8 cellular contexts compared by ENCODE assay signal in the genomic region with DNA sequence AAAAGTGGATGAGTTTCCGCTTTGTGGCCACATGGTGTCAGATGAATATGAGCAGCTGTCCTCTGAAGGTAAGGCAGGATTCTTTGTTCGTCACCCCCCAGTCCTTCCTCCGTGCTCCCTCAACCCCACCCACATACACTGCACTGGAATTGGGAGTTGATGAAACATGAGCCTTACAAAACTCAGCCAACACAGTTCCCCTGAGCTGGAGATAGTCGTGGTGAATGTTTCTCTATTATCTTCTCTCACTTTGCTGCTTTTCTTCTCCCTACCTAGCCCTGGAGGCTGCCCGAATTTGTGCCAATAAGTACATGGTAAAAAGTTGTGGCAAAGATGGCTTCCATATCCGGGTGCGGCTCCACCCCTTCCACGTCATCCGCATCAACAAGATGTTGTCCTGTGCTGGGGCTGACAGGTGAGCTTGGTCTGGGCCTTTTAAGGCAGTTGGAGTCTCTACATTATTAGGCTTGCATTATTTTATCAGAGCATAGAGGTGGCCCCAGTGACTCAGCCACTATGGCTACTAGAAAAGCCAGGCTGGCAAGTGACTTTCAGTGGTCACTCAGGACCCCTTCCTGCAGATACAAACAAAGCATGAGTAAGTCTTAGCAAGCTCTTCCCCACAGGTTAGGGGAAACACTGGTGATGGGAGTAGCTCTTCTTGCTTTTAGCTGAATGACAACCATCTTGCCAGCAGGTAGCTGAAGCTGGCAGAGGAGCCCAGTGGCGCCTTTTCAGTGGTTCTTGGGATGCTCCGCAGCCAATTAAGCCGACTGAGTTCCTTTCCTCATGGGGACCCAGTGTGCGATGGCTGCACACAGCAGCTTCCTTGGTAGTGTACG. TPM values are rescaled to one million over a fixed set of nuclear protein-coding genes. Genes with fewer than 3 reads are reported as not detected.
A peak's percentile ranks its signal among the peaks of the same experiment; 100 is the strongest.
DNase-seq lines count a peak whose midpoint lies in the region; ATAC-seq and TF ChIP-seq lines count a peak whose summit lies in the region.

No MANE protein-coding gene starts in this region.

- peak overlapping the region; percentile 97 for H3K4me3 Mint-ChIP-seq in Caco-2 (ENCODE audit: unreplicated experiment)
- H3K4me3 Mint-ChIP-seq in dendritic cell treated with granulocyte-macrophage colony-stimulating factor and Interleukin-4, amounts not matched to agents 40 ng/mL and 50 ng/mL, for 4 days: peak overlapping the region; percentile 91
- H3K4me3 Mint-ChIP-seq in neural crest cell: peak overlapping the region; percentile 96

- H3K4me2 ChIP-seq in PC-3 (ENCODE audit: low read length): peak overlapping the region; percentile 97

- H3K9me3 ChIP-seq in Caco-2 (no peaks in the 10 kb centered on the region), PC-3 (ENCODE audit: low read length) (no peaks in the 10 kb centered on the region)

- H3K9ac ChIP-seq in PC-3 (ENCODE audit: low read length): peak overlapping the region; percentile 99

- POLR2A ChIA-PET in Caco-2 (lab: Charles Lee) (no interaction called here), PC-3 (lab: Charles Lee; ENCODE audit: unreplicated experiment) (no interaction called here)

- H3K9me3 Mint-ChIP-seq in Caco-2 (ENCODE audit: unreplicated experiment): no peaks in the 10 kb centered on the region
- H3K9me3 Mint-ChIP-seq in dendritic cell treated with granulocyte-macrophage colony-stimulating factor and Interleukin-4, amounts not matched to agents 40 ng/mL and 50 ng/mL, for 4 days: no peaks in the 10 kb centered on the region
- H3K9me3 Mint-ChIP-seq in neural crest cell: peaks cover 6% of the 10 kb centered on the region

- H3K36me3 ChIP-seq in Caco-2 (ENCODE audit: control insufficient read depth, insufficient read depth, low read length) (peaks cover 5% of the 10 kb centered on the region), PC-3 (ENCODE audit: low read depth, low read length) (peaks cover 25% of the 10 kb centered on the region)

- ATAC-seq in PC-3: no peak

- H3K4me1 ChIP-seq in Caco-2 (peaks cover 21% of the 10 kb centered on the region), PC-3 (ENCODE audit: insufficient read depth, low read length) (peaks cover 12% of the 10 kb centered on the region; the same call in 1 of the 2 replicates)

- H3K27me3 Mint-ChIP-seq in Caco-2 (ENCODE audit: insufficient read depth, unreplicated experiment) (no peaks in the 10 kb centered on the region), neural crest cell (ENCODE audit: low read depth) (peaks cover 23% of the 10 kb centered on the region)
- H3K27me3 Mint-ChIP-seq in dendritic cell treated with granulocyte-macrophage colony-stimulating factor and Interleukin-4, amounts not matched to agents 40 ng/mL and 50 ng/mL, for 4 days: no peaks in the 10 kb centered on the region

- peaks cover 8% of the 10 kb centered on the region for H3K4me1 Mint-ChIP-seq in Caco-2 (ENCODE audit: low read depth, unreplicated experiment)
- peaks cover 18% of the 10 kb centered on the region for H3K4me1 Mint-ChIP-seq in dendritic cell treated with granulocyte-macrophage colony-stimulating factor and Interleukin-4, amounts not matched to agents 40 ng/mL and 50 ng/mL, for 4 days (ENCODE audit: low read depth)
- peaks cover 19% of the 10 kb centered on the region for H3K4me1 Mint-ChIP-seq in neural crest cell

- peaks cover 32% of the 10 kb centered on the region for H3K79me2 ChIP-seq in PC-3 (ENCODE audit: low read length)

- H4K20me1 ChIP-seq in PC-3 (ENCODE audit: low read length): peaks cover 24% of the 10 kb centered on the region

- no TSS peak for BruUV-seq in Caco-2 (replicated peaks; lab: Mats Ljungman, UMichigan)
- BruUV-seq in PC-3 (replicated peaks; lab: Mats Ljungman, UMichigan): no TSS peak

- H3K27me3 ChIP-seq in Caco-2 (replicated peaks; ENCODE audit: control insufficient read depth, insufficient read depth, low read length): no peaks in the 10 kb centered on the region
- no peaks in the 10 kb centered on the region for H3K27me3 ChIP-seq in PC-3 (ENCODE audit: low read length)

- H3K36me3 Mint-ChIP-seq in Caco-2 (ENCODE audit: insufficient read depth, unreplicated experiment) (peaks cover 63% of the 10 kb centered on the region), neural crest cell (ENCODE audit: low read depth) (peaks cover 23% of the 10 kb centered on the region)
- H3K36me3 Mint-ChIP-seq in dendritic cell treated with granulocyte-macrophage colony-stimulating factor and Interleukin-4, amounts not matched to agents 40 ng/mL and 50 ng/mL, for 4 days (ENCODE audit: low read depth): peaks cover 70% of the 10 kb centered on the region

- peaks cover 22% of the 10 kb centered on the region for H3F3A ChIP-seq in PC-3 (ENCODE audit: low read length, unreplicated experiment)

- no peak overlapping the region for H2AFZ ChIP-seq in PC-3 (ENCODE audit: low read length)

- TF ChIP-seq CTCF in Caco-2 (IDR thresholded peaks at IDR 0.05; ENCODE audit: insufficient read depth in 1 of 2, low read depth in 1 of 2, low read length in 1 of 2, severe bottlenecking in 1 of 2, unreplicated experiment in 1 of 2) (no peak), PC-3 (conservative IDR thresholded peaks at IDR 0.05; ENCODE audit: low read depth, low read length) (no peak), neural crest cell (conservative IDR thresholded peaks at IDR 0.05) (no peak)

- H3K4me3 ChIP-seq in Caco-2 (ENCODE audit: low read depth, low read length) (peak overlapping the region; percentile 76), PC-3 (ENCODE audit: low read length) (peak overlapping the region; percentile 90)

- intact Hi-C loops in Caco-2 (cut with micrococcal nuclease; ENCODE audit: unreplicated experiment) (no loop called here), PC-3 (cut with micrococcal nuclease) (loop anchor here (10.0 kb wide), 1 partner anchor 55 kb away; a partner anchor contains a TSS)
- intact Hi-C loops in dendritic cell treated with granulocyte-macrophage colony-stimulating factor and Interleukin-4, amounts not matched to agents 40 ng/mL and 50 ng/mL, for 4 days (cut with micrococcal nuclease): loop anchor here (10.0 kb wide), 1 partner anchor 55 kb away; a partner anchor contains a TSS

- DNase-seq in Caco-2 (no peak), PC-3 (no peak), neural crest cell (ENCODE audit: low read depth, low spot score) (no peak), HuH-7.5 (ENCODE audit: low spot score) (no peak), NCI-H446 treated with DMSO at 0.1 percent for 48 hours (lab: John Stamatoyannopoulos, UW) (no peak), retina (no peak), AG08395 (ENCODE audit: low spot score) (no peak)

- peak overlapping the region; percentile 100 for H3K27ac Mint-ChIP-seq in Caco-2 (ENCODE audit: unreplicated experiment)
- peak overlapping the region; percentile 99 for H3K27ac Mint-ChIP-seq in dendritic cell treated with granulocyte-macrophage colony-stimulating factor and Interleukin-4, amounts not matched to agents 40 ng/mL and 50 ng/mL, for 4 days
- peak overlapping the region; percentile 30 for H3K27ac Mint-ChIP-seq in neural crest cell (ENCODE audit: unreplicated experiment)

- CTCF ChIA-PET in Caco-2 (lab: Charles Lee) (no interaction called here), PC-3 (lab: Charles Lee) (no interaction called here)

- peak overlapping the region; percentile 98 for H3K27ac ChIP-seq in PC-3 (ENCODE audit: low read length)

- H3K9me2 ChIP-seq in PC-3 (replicated peaks; ENCODE audit: low read length): no peaks in the 10 kb centered on the region

RNA-seq across cellular contexts. Expression of a gene that starts 1.6 kb away (rescaled TPM):
- total RNA-seq in Caco-2 (2022) (2,081 and 2,086 TPM in 2 replicates), PC-3 (2014; rRNA removed) (2,879 and 3,401 TPM in 2 replicates), neural crest cell (2,853 and 2,857 TPM in 2 replicates)

RNA-seq across cellular contexts. Expression of a gene that starts 9.3 kb away (rescaled TPM):
- total RNA-seq in Caco-2 (2022): 8.8 and 9.7 TPM in 2 replicates
- total RNA-seq in PC-3 (2014; rRNA removed): 29.8 TPM in 2 replicates
- total RNA-seq in neural crest cell: 9.3 and 11.5 TPM in 2 replicates

RNA-seq across cellular contexts. Expression of a gene that starts 11.6 kb away (rescaled TPM):
- 30.2 and 34.0 TPM in 2 replicates for total RNA-seq in Caco-2 (2022)
- total RNA-seq in PC-3 (2014; rRNA removed): 39.4 and 41.5 TPM in 2 replicates
- total RNA-seq in neural crest cell: 45.7 and 47.1 TPM in 2 replicates

RNA-seq across cellular contexts. Expression of a gene that starts 20.7 kb away (rescaled TPM):
- total RNA-seq in Caco-2 (2022) (67.2 and 70.1 TPM in 2 replicates), PC-3 (2014; rRNA removed) (46.8 and 49.0 TPM in 2 replicates), neural crest cell (54.3 and 56.8 TPM in 2 replicates)

RNA-seq across cellular contexts. Expression of a gene that starts 25.3 kb away (rescaled TPM):
- total RNA-seq in Caco-2 (2022) (546 and 634 TPM in 2 replicates), PC-3 (2014; rRNA removed) (2,058 and 3,170 TPM in 2 replicates), neural crest cell (786 and 809 TPM in 2 replicates)

Comparison
In these comparisons a context has a peak if more than half of its experiments do, and no peak if none do; other contexts are left out.
1. H3K27ac Mint-ChIP-seq: peak in every context shown above with its lines; median percentile 100 in Caco-2; 99 in dendritic cell treated with granulocyte-macrophage colony-stimulating factor and Interleukin-4, amounts not matched to agents 40 ng/mL and 50 ng/mL, for 4 days; 30 in neural crest cell.